In genomic region chr9:11142965-11143738, GRCh38 we compare ENCODE assay signal across 26 cellular contexts.
DNase-seq lines count a peak whose midpoint lies in the region; ATAC-seq, FAIRE-seq and TF ChIP-seq lines count a peak whose summit lies in the region.
"Had no signal": no experiment of that assay in that cellular context is flagged by ENCODE, and none has a peak within 500 bp of the region (broad histone marks: within the 10 kb centered on the region; RNA-seq: fewer than 3 reads in every experiment).

No MANE protein-coding gene starts in this region.

- in situ Hi-C loops in IMR-90 (cut with MboI; ENCODE audit: low sequenced_read_pairs): no loop called here

- H3K18ac ChIP-seq in IMR-90 (ENCODE audit: low read depth, low read length): no peak overlapping the region

- H3K4me3 ChIP-seq in IMR-90 (ENCODE audit: insufficient read depth, low read depth, low read length) (no peak overlapping the region), PC-3 (ENCODE audit: low read length) (no peak overlapping the region), kidney (ENCODE audit: low read length in 2 of 2) (no peak overlapping the region), gastroesophageal sphincter (no peak overlapping the region)
- H3K4me3 ChIP-seq: A549; BLaER1 treated with 17β-estradiol and CSF1 and Interleukin-3, amounts not matched to agents 10 nM and 100 nM; GM12878; HAP-1 had no signal

- dilution Hi-C loops in IMR-90 (cut with HindIII; ENCODE audit: low sequenced_read_pairs, unreplicated experiment): no loop called here

- DNase-seq in NCI-H1105 treated with DMSO at 0.1 percent for 48 hours (lab: John Stamatoyannopoulos, UW) (peak; percentile 5), NCI-H1105 (lab: John Stamatoyannopoulos, UW) (no peak), IMR-90 (no peak), PC-3 (peak; percentile 7), kidney (no peak)
- DNase-seq in stimulated activated naive CD4-positive, alpha-beta T cell treated with Interleukin-2 at 50 U/mL for 16 hours (lab: John Stamatoyannopoulos, UW): no peak
- DNase-seq: ACHN; AML-193; BE2C; CD4-positive, alpha-beta T cell; CD8-positive, alpha-beta memory T cell; DMS 273 treated with DMSO at 0.1 percent for 48 hours; DMS79; EL; GDM1; GOT3; HFFc6 had no signal

- no peak overlapping the region for H3K4me2 ChIP-seq in IMR-90 (ENCODE audit: low read depth, low read length)
- no peak overlapping the region for H3K4me2 ChIP-seq in PC-3 (ENCODE audit: low read length)
- H3K4me2 ChIP-seq: A549; BLaER1 treated with 17β-estradiol and CSF1 and Interleukin-3, amounts not matched to agents 10 nM and 100 nM had no signal

- no peak overlapping the region for H2BK15ac ChIP-seq in IMR-90 (ENCODE audit: low read depth, low read length)

- no peak for ATAC-seq in IMR-90 (ENCODE audit: low read depth)
- ATAC-seq in PC-3: peak; percentile 58; the same call in 1 of the 2 replicates
- no peak for ATAC-seq in GM18511 (IDR thresholded peaks at IDR 0.05; ENCODE audit: unreplicated experiment)
- ATAC-seq in gastroesophageal sphincter: no peak
- ATAC-seq: A549, GM12878 had no signal

- intact Hi-C loops in IMR-90 (cut with micrococcal nuclease): no loop called here
- intact Hi-C loops in PC-3 (cut with micrococcal nuclease): no loop called here
- intact Hi-C loops in kidney (cut with DNase I): no loop called here

- TF ChIP-seq RAD21 in IMR-90 (IDR thresholded peaks at IDR 0.05; ENCODE audit: low read length): no peak

- no peak overlapping the region for H4K8ac ChIP-seq in IMR-90 (ENCODE audit: low read depth in 2 of 2, low read length in 2 of 2)

- no peaks in the 10 kb centered on the region for H3K9me2 ChIP-seq in PC-3 (replicated peaks; ENCODE audit: low read length)

- no peak overlapping the region for H2AK9ac ChIP-seq in IMR-90 (replicated peaks; ENCODE audit: low read depth, low read length, poor library complexity)

- no peaks in the 10 kb centered on the region for H3K9me1 ChIP-seq in IMR-90 (ENCODE audit: insufficient read depth, low read length)

- H2AFZ ChIP-seq in IMR-90 (replicated peaks; ENCODE audit: low read length, poor library complexity): no peak overlapping the region
- H2AFZ ChIP-seq in PC-3 (ENCODE audit: low read length): no peak overlapping the region

- CTCF ChIA-PET in IMR-90 (lab: Yijun Ruan, JAX) (no interaction called here), PC-3 (lab: Charles Lee) (no interaction called here)

- POLR2A ChIA-PET in IMR-90 (lab: Charles Lee; ENCODE audit: unreplicated experiment) (no interaction called here), PC-3 (lab: Charles Lee; ENCODE audit: unreplicated experiment) (no interaction called here)

- no peak for TF ChIP-seq CTCF in IMR-90 (conservative IDR thresholded peaks at IDR 0.05; ENCODE audit: low read depth, low read length)
- no peak for TF ChIP-seq CTCF in PC-3 (conservative IDR thresholded peaks at IDR 0.05; ENCODE audit: low read depth, low read length)
- TF ChIP-seq CTCF in kidney (IDR thresholded peaks at IDR 0.05; ENCODE audit: borderline replicate concordance, extremely low read depth, insufficient read depth): no peak
- TF ChIP-seq CTCF in gastroesophageal sphincter (IDR thresholded peaks at IDR 0.05): no peak

- H3K27me3 ChIP-seq in IMR-90 (ENCODE audit: control insufficient read depth, insufficient read depth, low read length): no peaks in the 10 kb centered on the region
- H3K27me3 ChIP-seq in PC-3 (ENCODE audit: low read length): no peaks in the 10 kb centered on the region
- no peaks in the 10 kb centered on the region for H3K27me3 ChIP-seq in gastroesophageal sphincter
- H3K27me3 ChIP-seq: BE2C; BLaER1 treated with 17β-estradiol and CSF1 and Interleukin-3, amounts not matched to agents 10 nM and 100 nM had no signal

- H3K79me2 ChIP-seq in PC-3 (ENCODE audit: low read length): no peaks in the 10 kb centered on the region

- WGBS in IMR-90 (ENCODE audit: extremely low coverage in 2 of 2, insufficient read length in 1 of 2), 2 experiments: no CpG with 5 or more reads among the region's 3 CpGs
- 65 to 89% methylated on average over 2 to 3 of the region's 3 CpGs for WGBS in gastroesophageal sphincter (ENCODE audit: low coverage in 1 of 2), 2 donors

- no peaks in the 10 kb centered on the region for H3F3A ChIP-seq in PC-3 (ENCODE audit: low read length, unreplicated experiment)

- peak; percentile 23 for FAIRE-seq in kidney (lab: Jason Lieb, UNC)
- FAIRE-seq: A549, D721Med, GM12878, H54 had no signal

- H2BK20ac ChIP-seq in IMR-90 (ENCODE audit: low read depth, low read length): no peak overlapping the region

- no peak overlapping the region for H2AK5ac ChIP-seq in IMR-90 (ENCODE audit: low read depth, low read length)

- H3K9ac ChIP-seq in IMR-90 (ENCODE audit: low read depth, low read length) (no peak overlapping the region), PC-3 (ENCODE audit: low read length) (no peak overlapping the region), kidney (ENCODE audit: low read length in 2 of 2) (no peak overlapping the region)
- H3K9ac ChIP-seq: BLaER1 treated with 17β-estradiol and CSF1 and Interleukin-3, amounts not matched to agents 10 nM and 100 nM had no signal

- BruUV-seq in IMR-90 (replicated peaks; lab: Mats Ljungman, UMichigan) (no TSS peak), PC-3 (replicated peaks; lab: Mats Ljungman, UMichigan) (no TSS peak)

- peaks cover 5% of the 10 kb centered on the region for H3K9me3 ChIP-seq in IMR-90 (ENCODE audit: control insufficient read depth, insufficient read depth, low read length)
- no peaks in the 10 kb centered on the region for H3K9me3 ChIP-seq in PC-3 (ENCODE audit: low read length)
- H3K9me3 ChIP-seq in kidney (ENCODE audit: control insufficient read depth in 1 of 2, low read length in 2 of 2): no peaks in the 10 kb centered on the region
- no peaks in the 10 kb centered on the region for H3K9me3 ChIP-seq in gastroesophageal sphincter
- H3K9me3 ChIP-seq: A549; BE2C; BLaER1 treated with 17β-estradiol and CSF1 and Interleukin-3, amounts not matched to agents 10 nM and 100 nM; HAP-1 had no signal

- H3K36me3 ChIP-seq in IMR-90 (ENCODE audit: control insufficient read depth, insufficient read depth, low read length): no peaks in the 10 kb centered on the region
- H3K36me3 ChIP-seq in PC-3 (ENCODE audit: low read depth, low read length): no peaks in the 10 kb centered on the region
- H3K36me3 ChIP-seq in kidney (ENCODE audit: control insufficient read depth in 1 of 2, insufficient read depth in 2 of 2, low read length in 2 of 2): no peaks in the 10 kb centered on the region
- H3K36me3 ChIP-seq in gastroesophageal sphincter: no peaks in the 10 kb centered on the region
- H3K36me3 ChIP-seq: BE2C; BLaER1 treated with 17β-estradiol and CSF1 and Interleukin-3, amounts not matched to agents 10 nM and 100 nM; HAP-1 had no signal

- no peaks in the 10 kb centered on the region for H4K20me1 ChIP-seq in IMR-90 (ENCODE audit: insufficient read depth, low read length)
- no peaks in the 10 kb centered on the region for H4K20me1 ChIP-seq in PC-3 (ENCODE audit: low read length)
- H4K20me1 ChIP-seq: BLaER1 treated with 17β-estradiol and CSF1 and Interleukin-3, amounts not matched to agents 10 nM and 100 nM had no signal

- H3K79me1 ChIP-seq in IMR-90 (ENCODE audit: low read depth in 1 of 2, low read length in 2 of 2): no peaks in the 10 kb centered on the region

- H3K27ac ChIP-seq in IMR-90 (ENCODE audit: insufficient read depth, low read length) (no peak overlapping the region), PC-3 (ENCODE audit: low read length) (no peak overlapping the region), kidney (ENCODE audit: low read depth in 2 of 2, low read length in 2 of 2) (no peak overlapping the region), gastroesophageal sphincter (no peak overlapping the region)
- H3K27ac ChIP-seq: 22Rv1; A549; BLaER1 treated with 17β-estradiol and CSF1 and Interleukin-3, amounts not matched to agents 10 nM and 100 nM had no signal

- no peak overlapping the region for H3K56ac ChIP-seq in IMR-90 (ENCODE audit: extremely low read depth, insufficient read depth, low read length)

- no peak overlapping the region for H4K5ac ChIP-seq in IMR-90 (ENCODE audit: low read depth, low read length)

- no peak overlapping the region for H3K14ac ChIP-seq in IMR-90 (replicated peaks; ENCODE audit: low read depth, low read length)

- TF ChIP-seq POLR2A in IMR-90 (IDR thresholded peaks at IDR 0.05; ENCODE audit: low read depth, low read length) (no peak), gastroesophageal sphincter (IDR thresholded peaks at IDR 0.05) (no peak)

- H2BK120ac ChIP-seq in IMR-90 (ENCODE audit: low read depth, low read length): no peak overlapping the region

- no peak for TF ChIP-seq EP300 in gastroesophageal sphincter (IDR thresholded peaks at IDR 0.05)

- no peaks in the 10 kb centered on the region for H3K4me1 ChIP-seq in IMR-90 (ENCODE audit: control insufficient read depth, insufficient read depth, low read length)
- no peaks in the 10 kb centered on the region for H3K4me1 ChIP-seq in PC-3 (ENCODE audit: insufficient read depth, low read length)
- no peaks in the 10 kb centered on the region for H3K4me1 ChIP-seq in kidney (ENCODE audit: control insufficient read depth in 1 of 2, insufficient read depth in 1 of 2, low read depth in 1 of 2, low read length in 2 of 2)
- H3K4me1 ChIP-seq in gastroesophageal sphincter: no peaks in the 10 kb centered on the region
- H3K4me1 ChIP-seq: A549; BE2C; BLaER1 treated with 17β-estradiol and CSF1 and Interleukin-3, amounts not matched to agents 10 nM and 100 nM; HAP-1 had no signal

- no peak overlapping the region for H3K4ac ChIP-seq in IMR-90 (ENCODE audit: low read depth, low read length)

- no peak overlapping the region for H3K23ac ChIP-seq in IMR-90 (ENCODE audit: low read depth, low read length)

- no peak overlapping the region for H4K91ac ChIP-seq in IMR-90 (ENCODE audit: insufficient read depth, low read depth, low read length)

- no peak overlapping the region for H2BK5ac ChIP-seq in IMR-90 (ENCODE audit: low read depth, low read length, poor library complexity, severe bottlenecking)

TF ChIP-seq in IMR-90, 13 proteins besides CTCF, POLR2A, EP300 and RAD21:
- TF ChIP-seq CEBPB (IDR thresholded peaks at IDR 0.05; ENCODE audit: low read depth, low read length) (peak; percentile 53), SMC3 (IDR thresholded peaks at IDR 0.05; ENCODE audit: low read depth, low read length) (no peak)
TF ChIP-seq in IMR-90: peak in this region for 1.

Comparison
In these comparisons a context has a peak if more than half of its experiments do, and no peak if none do; other contexts are left out.
1. DNase-seq: peak in NCI-H1105 treated with DMSO at 0.1 percent for 48 hours (single experiment) and PC-3 (single experiment); none in NCI-H1105 (single experiment), IMR-90 (single experiment), kidney (single experiment) and stimulated activated naive CD4-positive, alpha-beta T cell treated with Interleukin-2 at 50 U/mL for 16 hours (single experiment).